22 cellular contexts compared by ENCODE assay signal in the genomic region with DNA sequence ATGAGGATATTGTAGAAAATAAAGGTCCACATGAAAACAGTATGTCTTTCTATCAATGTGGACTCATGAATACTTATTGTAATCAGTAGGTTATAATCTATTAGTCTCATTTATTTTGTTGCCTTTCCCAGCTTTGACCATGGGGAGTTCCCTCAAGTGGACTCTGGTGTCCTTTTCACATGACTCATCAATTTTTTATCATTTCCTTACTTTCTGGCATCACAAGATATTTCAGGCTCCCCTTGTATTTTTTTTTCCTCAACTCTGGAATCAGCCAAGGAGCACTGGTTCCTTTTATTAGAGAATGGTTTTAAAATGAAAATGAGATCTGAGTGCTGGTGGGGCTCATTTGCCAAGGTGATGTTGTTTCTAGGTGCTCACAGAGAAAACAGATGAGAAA.
"Had no signal": no experiment of that assay in that cellular context is flagged by ENCODE, and none has a peak within 500 bp of the region (broad histone marks: within the 10 kb centered on the region; RNA-seq: fewer than 3 reads in every experiment).

No MANE protein-coding gene starts in this region.

- H3K4me3 ChIP-seq: esophagus muscularis mucosa, gastrocnemius medialis, left ventricle myocardium inferior, lung, mucosa of descending colon, skin epidermis, upper lobe of right lung had no signal

- DNase-seq: activated B cell treated with CpG ODN at 0.5 μM for 24 hours; activated CD4-positive, alpha-beta T cell treated with anti-CD3 and anti-CD28 coated beads, Interleukin-2, amount 50 U/mL, for 1 hour; activated T-cell treated with anti-CD3 and anti-CD28 coated beads, Interleukin-2, amount 50 U/mL, for 48 hours; anterior cingulate cortex; gastrocnemius medialis; left ventricle myocardium inferior; posterior cingulate gyrus; stimulated activated CD4-positive, alpha-beta T cell treated with anti-CD3 and anti-CD28 coated beads, Interleukin-12 subunit alpha, Interleukin-12 subunit beta, amount 100 ng/mL, for 4 hours; stimulated activated CD4-positive, alpha-beta T cell treated with anti-CD3 and anti-CD28 coated beads, Interleukin-4, amount 100 ng/mL, for 4 hours; stimulated activated CD8-positive, alpha-beta memory T cell treated with anti-CD3 and anti-CD28 coated beads, Interleukin-4, amount 100 ng/mL, for 48 hours; stimulated activated naive CD8-positive, alpha-beta T cell treated with anti-CD3 and anti-CD28 coated beads, Interleukin-15, amount 100 ng/mL, for 72 hours; T-helper 9 cell; upper lobe of right lung had no signal

- H3K27me3 ChIP-seq: gastrocnemius medialis, upper lobe of right lung had no signal

- FAIRE-seq: bronchial epithelial cell had no signal

- ATAC-seq: activated CD8-positive, alpha-beta T cell treated with anti-CD3 and anti-CD28 coated beads for 36 hours; activated naive CD4-positive, alpha-beta T cell treated with anti-CD3 and anti-CD28 coated beads, Interleukin-2, amount 50 U/mL, for 72 hours; gastrocnemius medialis; sciatic nerve; stimulated activated memory B cell treated with anti-CD40 and anti-IgM and Interleukin-4, amounts not matched to agents 10 μg/mL and 1 μg/mL and 100 μg/mL, for 72 hours; upper lobe of right lung had no signal

- H3K27ac ChIP-seq: esophagus muscularis mucosa, gastrocnemius medialis, left ventricle myocardium inferior, skin epidermis, upper lobe of right lung had no signal

- H3K36me3 ChIP-seq: esophagus muscularis mucosa, gastrocnemius medialis, left ventricle myocardium inferior, upper lobe of right lung had no signal

- H3K9me3 ChIP-seq: esophagus muscularis mucosa, gastrocnemius medialis, left ventricle myocardium inferior, mucosa of descending colon, upper lobe of right lung had no signal

- H3K4me1 ChIP-seq: gastrocnemius medialis, left ventricle myocardium inferior, upper lobe of right lung had no signal
